25 cellular contexts compared by ENCODE assay signal in genomic region chr5:143695244-143695885, GRCh38.
"Had no signal": no experiment of that assay in that cellular context is flagged by ENCODE, and none has a peak within 500 bp of the region (broad histone marks: within the 10 kb centered on the region; RNA-seq: fewer than 3 reads in every experiment).

No MANE protein-coding gene starts in this region.

- H3K36me3 ChIP-seq: breast epithelium, heart left ventricle, left lung, lower lobe of right lung, neutrophil, pancreas, prostate gland, tibial nerve had no signal

- H3K4me3 ChIP-seq: breast epithelium, heart left ventricle, left lung, lower lobe of right lung, pancreas, prostate gland, tibial nerve had no signal

- DNase-seq: activated CD4-positive, alpha-beta memory T cell treated with anti-CD3 and anti-CD28 coated beads, Interleukin-2, amount 10 ng/mL, durations not matched to agents 7 days and 5 days; activated CD4-positive, alpha-beta T cell treated with anti-CD3 and anti-CD28 coated beads, Interleukin-2, amount 10 ng/mL, durations not matched to agents 7 days and 5 days; activated CD4-positive, CD25-positive, alpha-beta regulatory T cell treated with anti-CD3 and anti-CD28 coated beads, Interleukin-2, amount 50 U/mL, for 72 hours; activated naive CD8-positive, alpha-beta T cell treated with anti-CD3 and anti-CD28 coated beads, Interleukin-2, amount 50 U/mL, for 24 hours; activated T-cell treated with anti-CD3 and anti-CD28 coated beads, Interleukin-2, amount 50 U/mL, for 48 hours; amygdala; dermis blood vessel endothelial cell; effector CD4-positive, alpha-beta T cell; heart left ventricle; left lung; lower lobe of right lung; mesenchymal stem cell; naive thymus-derived CD8-positive, alpha-beta T cell; pancreas; stimulated activated CD4-positive, alpha-beta T cell treated with anti-CD3 and anti-CD28 coated beads, Interleukin-15, amount 100 ng/mL, for 24 hours; stimulated activated naive CD4-positive, alpha-beta T cell treated with Interleukin-2 at 50 U/mL for 16 hours; T-helper 2 cell had no signal

- H3K27me3 ChIP-seq: breast epithelium, heart left ventricle, left lung, neutrophil, pancreas, tibial nerve had no signal

- H3K27ac Mint-ChIP-seq: activated CD4-positive, alpha-beta memory T cell treated with anti-CD3 and anti-CD28 coated beads, Interleukin-2, amount 10 ng/mL, durations not matched to agents 7 days and 5 days; activated CD4-positive, alpha-beta T cell treated with anti-CD3 and anti-CD28 coated beads, Interleukin-2, amount 10 ng/mL, durations not matched to agents 7 days and 5 days; activated naive CD4-positive, alpha-beta T cell treated with anti-CD3 and anti-CD28 coated beads, Interleukin-2, amount 50 U/mL, for 24 hours; activated naive CD8-positive, alpha-beta T cell treated with anti-CD3 and anti-CD28 coated beads, Interleukin-2, amount 50 U/mL, for 24 hours; activated T-helper 2 cell treated with anti-CD3 and anti-CD28 coated beads, Interferon-gamma antibody, Interleukin-2, Interleukin-4, amounts not matched to agents 10 μg/mL and 5 μg/mL and 100 μg/mL, durations not matched to agents 14 hours and 24 hours and 36 hours had no signal

- H3K4me3 Mint-ChIP-seq: activated CD4-positive, alpha-beta memory T cell treated with anti-CD3 and anti-CD28 coated beads, Interleukin-2, amount 10 ng/mL, durations not matched to agents 7 days and 5 days; activated CD4-positive, alpha-beta T cell treated with anti-CD3 and anti-CD28 coated beads, Interleukin-2, amount 10 ng/mL, durations not matched to agents 7 days and 5 days; activated naive CD4-positive, alpha-beta T cell treated with anti-CD3 and anti-CD28 coated beads, Interleukin-2, amount 50 U/mL, for 24 hours; activated naive CD8-positive, alpha-beta T cell treated with anti-CD3 and anti-CD28 coated beads, Interleukin-2, amount 50 U/mL, for 24 hours; naive thymus-derived CD8-positive, alpha-beta T cell had no signal

- H3K4me1 ChIP-seq: breast epithelium, left lung, lower lobe of right lung, pancreas, prostate gland, tibial nerve had no signal

- H3K36me3 Mint-ChIP-seq: activated naive CD4-positive, alpha-beta T cell treated with anti-CD3 and anti-CD28 coated beads, Interleukin-2, amount 50 U/mL, for 24 hours had no signal

- H3K27me3 Mint-ChIP-seq: central memory CD8-positive, alpha-beta T cell had no signal

- ATAC-seq: activated naive CD8-positive, alpha-beta T cell treated with anti-CD3 and anti-CD28 coated beads, Interleukin-2, amount 50 U/mL, for 24 hours; heart left ventricle; left lung; lower lobe of right lung; naive thymus-derived CD8-positive, alpha-beta T cell; pancreas had no signal

- H3K9me3 Mint-ChIP-seq: central memory CD8-positive, alpha-beta T cell had no signal

- H3K9me3 ChIP-seq: breast epithelium, left lung, lower lobe of right lung, neutrophil, pancreas, prostate gland had no signal

- H3K27ac ChIP-seq: breast epithelium, epithelial cell of prostate, heart left ventricle, left lung, lower lobe of right lung, neutrophil, pancreas, prostate gland, tibial nerve had no signal
